20 cellular contexts compared by ENCODE assay signal in genomic region chr10:63549810-63550209, GRCh38.
"Had no signal": no experiment of that assay in that cellular context is flagged by ENCODE, and none has a peak within 500 bp of the region (broad histone marks: within the 10 kb centered on the region; RNA-seq: fewer than 3 reads in every experiment).

No MANE protein-coding gene starts in this region.

- DNase-seq: effector CD4-positive, alpha-beta T cell; endodermal cell; foreskin melanocyte; head of caudate nucleus; kidney; left colon; mesendoderm; naive B cell; psoas muscle; spleen; stimulated activated CD4-positive, alpha-beta T cell treated with anti-CD3 and anti-CD28 coated beads, Interleukin-15, amount 100 ng/mL, for 24 hours; stimulated activated CD4-positive, alpha-beta T cell treated with anti-CD3 and anti-CD28 coated beads, Interleukin-2, amount 100 ng/mL, for 24 hours; stimulated activated CD4-positive, alpha-beta T cell treated with anti-CD3 and anti-CD28 coated beads, Interleukin-4, amount 100 ng/mL, for 4 hours; stimulated activated naive B cell treated with anti-CD40 and anti-IgM and Interleukin-4, amounts not matched to agents 10 μg/mL and 1 μg/mL and 100 μg/mL, for 72 hours; stomach; transverse colon had no signal

- H3K27ac ChIP-seq: coronary artery, hepatocyte, neutrophil, psoas muscle, spleen, stomach, thoracic aorta, transverse colon had no signal
